In genomic region chr12:14416658-14417057, GRCh38 we compare ENCODE assay signal across 8 cellular contexts. TPM values are rescaled to one million over a fixed set of nuclear protein-coding genes. Genes with fewer than 3 reads are reported as not detected.
DNase-seq lines count a peak whose midpoint lies in the region; ATAC-seq, FAIRE-seq and TF ChIP-seq lines count a peak whose summit lies in the region.

No MANE protein-coding gene starts in this region.

- H3K9me3 ChIP-seq in keratinocyte (ENCODE audit: control insufficient read depth, low read depth, low read length) (peaks cover 4% of the 10 kb centered on the region), thyroid gland (no peaks in the 10 kb centered on the region)

- H3K9me1 ChIP-seq in keratinocyte (ENCODE audit: control insufficient read depth, extremely low read depth, insufficient read depth, low read length): no peaks in the 10 kb centered on the region

- TF ChIP-seq CTCF in brain (conservative IDR thresholded peaks at IDR 0.05) (no peak), keratinocyte (optimal IDR thresholded peaks at IDR 0.05 in 1 of 3, IDR thresholded peaks at IDR 0.05 in 1 of 3, conservative IDR thresholded peaks at IDR 0.05 in 1 of 3; ENCODE audit: extremely low read depth in 1 of 3, insufficient read depth in 2 of 3, low read length in 3 of 3) (no peak), thyroid gland (IDR thresholded peaks at IDR 0.05) (no peak)

- no peaks in the 10 kb centered on the region for H3K27me3 Mint-ChIP-seq in activated naive CD4-positive, alpha-beta T cell treated with anti-CD3 and anti-CD28 coated beads, Interleukin-2, amount 50 U/mL, for 24 hours
- no peaks in the 10 kb centered on the region for H3K27me3 Mint-ChIP-seq in brain

- H3K79me2 ChIP-seq in keratinocyte (ENCODE audit: control insufficient read depth, insufficient read depth, low read length): peaks cover 76% of the 10 kb centered on the region

- H3K4me3 ChIP-seq in keratinocyte (ENCODE audit: control insufficient read depth in 2 of 3, extremely low read depth in 1 of 3, insufficient read depth in 2 of 3, low read depth in 1 of 3, low read length in 3 of 3): no peak overlapping the region
- no peak overlapping the region for H3K4me3 ChIP-seq in thyroid gland (replicated peaks in 1 of 3)

- peak overlapping the region; percentile 76 for H3K27ac Mint-ChIP-seq in activated naive CD4-positive, alpha-beta T cell treated with anti-CD3 and anti-CD28 coated beads, Interleukin-2, amount 50 U/mL, for 24 hours
- peak overlapping the region; percentile 19 to 88 (median 85) for H3K27ac Mint-ChIP-seq in brain

- H3K9ac ChIP-seq in keratinocyte (ENCODE audit: control insufficient read depth, extremely low read depth, insufficient read depth, low read length): no peak overlapping the region

- dilution Hi-C loops in keratinocyte (cut with MboI; ENCODE audit: extremely low pct_ligation_motif_present, low sequenced_read_pairs): no loop called here

- no peak overlapping the region for H3K4me2 ChIP-seq in keratinocyte (ENCODE audit: control insufficient read depth, extremely low read depth, insufficient read depth, low read depth, low read length)

- H3K36me3 ChIP-seq in keratinocyte (ENCODE audit: control insufficient read depth in 2 of 2, extremely low read depth in 1 of 2, insufficient read depth in 2 of 2, low read length in 2 of 2) (peaks cover 3 to 6% of the 10 kb centered on the region in 2 experiments), thyroid gland (no peaks in the 10 kb centered on the region)

- peak; percentile 58 for FAIRE-seq in keratinocyte (lab: Jason Lieb, UNC)

- peak overlapping the region; percentile 20 for H3K27ac ChIP-seq in keratinocyte (ENCODE audit: control insufficient read depth, insufficient read depth, low read length)
- H3K27ac ChIP-seq in thyroid gland: peak overlapping the region; percentile 21 to 68 (median 58)

- no peak overlapping the region for H2AFZ ChIP-seq in keratinocyte (ENCODE audit: control insufficient read depth, low read length)

- peaks cover 74% of the 10 kb centered on the region for H3K4me1 Mint-ChIP-seq in activated naive CD4-positive, alpha-beta T cell treated with anti-CD3 and anti-CD28 coated beads, Interleukin-2, amount 50 U/mL, for 24 hours
- peaks cover 37% of the 10 kb centered on the region for H3K4me1 Mint-ChIP-seq in brain

- peaks cover 9% of the 10 kb centered on the region for H3K36me3 Mint-ChIP-seq in activated naive CD4-positive, alpha-beta T cell treated with anti-CD3 and anti-CD28 coated beads, Interleukin-2, amount 50 U/mL, for 24 hours
- H3K36me3 Mint-ChIP-seq in brain: peaks cover 56% of the 10 kb centered on the region

- H4K20me1 ChIP-seq in keratinocyte (ENCODE audit: control insufficient read depth, extremely low read depth, insufficient read depth, low read length): no peaks in the 10 kb centered on the region

- H3K4me1 ChIP-seq in keratinocyte (ENCODE audit: control insufficient read depth, extremely low read depth, insufficient read depth, low read length) (peaks cover 16% of the 10 kb centered on the region), thyroid gland (peaks cover 31 to 38% of the 10 kb centered on the region in 2 donors)

- TF ChIP-seq POLR2A in thyroid gland (IDR thresholded peaks at IDR 0.05): no peak

- ATAC-seq in GM21360 (IDR thresholded peaks at IDR 0.05; ENCODE audit: unreplicated experiment): no peak

- H3K27me3 ChIP-seq in keratinocyte (ENCODE audit: control insufficient read depth, extremely low read depth, insufficient read depth, low read length) (no peaks in the 10 kb centered on the region), thyroid gland (no peaks in the 10 kb centered on the region)

- intact Hi-C loops in thyroid gland (cut with DNase I): no loop called here

- no peaks in the 10 kb centered on the region for H3K9me3 Mint-ChIP-seq in activated naive CD4-positive, alpha-beta T cell treated with anti-CD3 and anti-CD28 coated beads, Interleukin-2, amount 50 U/mL, for 24 hours
- peaks cover 31 to 59% (median 45%) of the 10 kb centered on the region in 5 experiments for H3K9me3 Mint-ChIP-seq in brain

- DNase-seq in activated naive CD4-positive, alpha-beta T cell treated with anti-CD3 and anti-CD28 coated beads, Interleukin-2, amount 50 U/mL, for 16 hours: no peak
- peak; percentile 15 for DNase-seq in NCI-H526 treated with DMSO at 0.1 percent for 48 hours (lab: John Stamatoyannopoulos, UW)
- no peak for DNase-seq in keratinocyte (ENCODE audit: low read depth, low spot score)
- DNase-seq in thyroid gland: no peak
- DNase-seq in GM19240 (ENCODE audit: insufficient read length, low spot score): no peak

- peak overlapping the region; percentile 50 for H3K4me3 Mint-ChIP-seq in activated naive CD4-positive, alpha-beta T cell treated with anti-CD3 and anti-CD28 coated beads, Interleukin-2, amount 50 U/mL, for 24 hours
- H3K4me3 Mint-ChIP-seq in brain: peak overlapping the region; percentile 59 to 68 (median 65)

- WGBS in thyroid gland, 2 donors: 48 to 68% methylated on average over 1 of the region's 1 CpG

RNA-seq across cellular contexts. Expression of gene ATF7IP, which starts 51.2 kb away (rescaled TPM):
- polyA plus RNA-seq in brain (ENCODE audit: insufficient read depth, low read depth, low replicate concordance): 23.9 TPM
- 9.6 to 16.3 TPM (median 9.8 TPM) in 3 replicates for polyA plus RNA-seq in keratinocyte
- polyA plus RNA-seq in keratinocyte (2011; ENCODE audit: low read depth): 139 TPM
- polyA plus RNA-seq in keratinocyte (2011; cell fraction: cytosol; rRNA removed): 7.3 and 12.5 TPM in 2 replicates
- polyA plus RNA-seq in keratinocyte (2011; cell fraction: nucleus; rRNA removed): 27.7 and 35.2 TPM in 2 replicates
- 11.1 and 13.1 TPM in 2 replicates for polyA plus RNA-seq in keratinocyte (2012; ENCODE audit: low replicate concordance)
- polyA minus RNA-seq in keratinocyte: 33.2 to 44.1 TPM (median 37.8 TPM) in 3 replicates
- polyA minus RNA-seq in keratinocyte (2011; cell fraction: cytosol; rRNA and poly(A)+ RNA removed): 24.2 TPM
- 29.8 and 68.6 TPM in 2 replicates for polyA minus RNA-seq in keratinocyte (2011; cell fraction: nucleus; rRNA and poly(A)+ RNA removed)
- 10 to 100 TPM; 64.4 to 87.2 (median 76.2) TPM for total RNA-seq in thyroid gland
